In the genomic region with DNA sequence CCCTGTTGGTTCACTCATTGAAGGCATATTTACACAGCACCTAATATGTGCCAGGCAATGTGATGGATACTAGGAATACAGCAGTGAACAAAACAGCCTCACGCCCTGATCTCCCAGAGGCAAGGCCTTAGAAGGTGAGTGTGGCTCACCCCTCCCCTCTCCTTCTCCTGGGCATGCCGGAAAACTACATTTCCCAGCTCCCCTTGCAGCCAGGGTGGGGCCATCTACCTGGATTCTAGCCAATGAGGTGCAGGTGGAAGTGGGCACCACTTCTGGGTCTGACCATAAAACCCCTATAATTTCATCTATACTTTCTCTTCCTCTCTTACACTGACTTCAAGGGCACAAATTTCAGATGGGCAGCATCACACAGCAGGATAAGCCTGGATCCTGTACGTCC, we compare ENCODE assay signal across 1 cellular context.
TF ChIP-seq lines count a peak whose summit lies in the region.

No MANE protein-coding gene starts in this region.

TF ChIP-seq in K562, 482 proteins besides CTCF, POLR2A, EP300 and RAD21 (continued from another document):
- no peak for TF ChIP-seq CHD7 (IDR thresholded peaks at IDR 0.05; ENCODE audit: low read depth, low read length)
- TF ChIP-seq DNMT1 (IDR thresholded peaks at IDR 0.05): no peak
